1 cellular context compared by ENCODE assay signal in the genomic region with DNA sequence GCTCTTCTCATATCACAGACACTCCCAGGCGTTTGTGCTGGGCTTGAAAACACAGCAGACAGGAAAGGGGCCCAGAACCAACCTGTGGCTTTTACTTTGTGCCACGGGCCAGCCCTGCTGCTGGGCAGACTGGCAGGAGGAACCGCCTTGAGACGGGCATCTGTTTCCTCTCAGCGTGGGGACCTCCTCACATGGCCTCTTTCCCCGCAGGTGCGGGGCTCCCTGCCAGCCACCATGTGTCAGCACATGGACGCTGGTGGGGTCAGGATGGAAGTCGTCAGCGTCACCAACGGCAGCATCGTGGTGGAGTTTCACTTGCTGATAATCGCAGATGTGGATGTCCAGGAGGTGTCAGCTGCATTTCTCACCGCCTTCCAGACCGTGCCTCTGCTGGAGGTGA.
TF ChIP-seq lines count a peak whose summit lies in the region.

No MANE protein-coding gene starts in this region.

TF ChIP-seq in IMR-90, 13 proteins besides CTCF, POLR2A, EP300 and RAD21 (continued from another document):
- TF ChIP-seq, protein P1, sequence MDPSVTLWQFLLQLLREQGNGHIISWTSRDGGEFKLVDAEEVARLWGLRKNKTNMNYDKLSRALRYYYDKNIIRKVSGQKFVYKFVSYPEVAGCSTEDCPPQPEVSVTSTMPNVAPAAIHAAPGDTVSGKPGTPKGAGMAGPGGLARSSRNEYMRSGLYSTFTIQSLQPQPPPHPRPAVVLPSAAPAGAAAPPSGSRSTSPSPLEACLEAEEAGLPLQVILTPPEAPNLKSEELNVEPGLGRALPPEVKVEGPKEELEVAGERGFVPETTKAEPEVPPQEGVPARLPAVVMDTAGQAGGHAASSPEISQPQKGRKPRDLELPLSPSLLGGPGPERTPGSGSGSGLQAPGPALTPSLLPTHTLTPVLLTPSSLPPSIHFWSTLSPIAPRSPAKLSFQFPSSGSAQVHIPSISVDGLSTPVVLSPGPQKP (IDR thresholded peaks at IDR 0.05; ENCODE audit: borderline replicate concordance, low read depth, low read length), result no peak
- no peak for TF ChIP-seq CEBPB (IDR thresholded peaks at IDR 0.05; ENCODE audit: low read depth, low read length)
- TF ChIP-seq MXI1 (IDR thresholded peaks at IDR 0.05; ENCODE audit: borderline replicate concordance, low read depth, low read length), result no peak
- TF ChIP-seq NFE2L2 (IDR thresholded peaks at IDR 0.05; ENCODE audit: low read depth, low read length), result no peak
- no peak for TF ChIP-seq BHLHE40 (IDR thresholded peaks at IDR 0.05; ENCODE audit: low read depth, low read length)
- no peak for TF ChIP-seq FOS (IDR thresholded peaks at IDR 0.05; ENCODE audit: low read depth, low read length)
- no peak for TF ChIP-seq RFX5 (IDR thresholded peaks at IDR 0.05; ENCODE audit: low read depth, low read length)
- TF ChIP-seq, protein P2, sequence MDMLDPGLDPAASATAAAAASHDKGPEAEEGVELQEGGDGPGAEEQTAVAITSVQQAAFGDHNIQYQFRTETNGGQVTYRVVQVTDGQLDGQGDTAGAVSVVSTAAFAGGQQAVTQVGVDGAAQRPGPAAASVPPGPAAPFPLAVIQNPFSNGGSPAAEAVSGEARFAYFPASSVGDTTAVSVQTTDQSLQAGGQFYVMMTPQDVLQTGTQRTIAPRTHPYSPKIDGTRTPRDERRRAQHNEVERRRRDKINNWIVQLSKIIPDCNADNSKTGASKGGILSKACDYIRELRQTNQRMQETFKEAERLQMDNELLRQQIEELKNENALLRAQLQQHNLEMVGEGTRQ (IDR thresholded peaks at IDR 0.05; ENCODE audit: low read depth, low read length), result no peak
TF ChIP-seq in IMR-90: peak in this region for 0.
